Comparison of ENCODE assay signal across 8 cellular contexts in genomic region chr16:67246945-67247697, GRCh38. TPM values are rescaled to one million over a fixed set of nuclear protein-coding genes. Genes with fewer than 3 reads are reported as not detected.
DNase-seq lines count a peak whose midpoint lies in the region; ATAC-seq and FAIRE-seq lines count a peak whose summit lies in the region.

Gene FHOD1 (minus strand): TSS chr16:67247481. CDS start chr16:67247410, 71 bp downstream.

- peaks cover 44% of the 10 kb centered on the region for H3K4me1 Mint-ChIP-seq in T-helper 2 cell treated with Interferon-gamma antibody and Interleukin-4, amounts not matched to agents 5 μg/mL and 100 μg/mL, for 36 hours (ENCODE audit: low read depth)

- no peaks in the 10 kb centered on the region for H3K9me3 Mint-ChIP-seq in T-helper 2 cell treated with Interferon-gamma antibody and Interleukin-4, amounts not matched to agents 5 μg/mL and 100 μg/mL, for 36 hours

- H3K4me3 Mint-ChIP-seq in T-helper 2 cell treated with Interferon-gamma antibody and Interleukin-4, amounts not matched to agents 5 μg/mL and 100 μg/mL, for 36 hours = peak within 1 kb of the TSS; percentile 82

- FAIRE-seq in GM18507 (lab: Jason Lieb, UNC) = peak; percentile 96
- FAIRE-seq in urothelium cell line (lab: Jason Lieb, UNC) = no peak

- peaks cover 16% of the 10 kb centered on the region for H3K27me3 Mint-ChIP-seq in T-helper 2 cell treated with Interferon-gamma antibody and Interleukin-4, amounts not matched to agents 5 μg/mL and 100 μg/mL, for 36 hours (ENCODE audit: low read depth)

- intact Hi-C loops in left ventricle myocardium superior (cut with micrococcal nuclease) = no loop called here

- ATAC-seq in HG02973 (IDR thresholded peaks at IDR 0.05; ENCODE audit: unreplicated experiment) (peak; percentile 44), left ventricle myocardium superior (peak; percentile 80)

- peak; percentile 93 for DNase-seq in GM18507 (ENCODE audit: extremely low spot score, insufficient read length, low read depth)
- peak; percentile 66 for DNase-seq in NCI-H2029 (lab: John Stamatoyannopoulos, UW)
- peak; percentile 99 for DNase-seq in T-helper 2 cell treated with Interferon-gamma antibody and Interleukin-4, amounts not matched to agents 5 μg/mL and 100 μg/mL, for 36 hours (ENCODE audit: low spot score)
- DNase-seq in anterior cingulate cortex (lab: John Stamatoyannopoulos, UW) = peak; percentile 40 to 97 (median 88)
- DNase-seq in left ventricle myocardium superior = peak; percentile 99
- peak; percentile 84 for DNase-seq in pulmonary artery endothelial cell (ENCODE audit: low read depth, low spot score)
- DNase-seq in urothelium cell line (ENCODE audit: low spot score) = peak; percentile 97

- H3K27ac Mint-ChIP-seq in T-helper 2 cell treated with Interferon-gamma antibody and Interleukin-4, amounts not matched to agents 5 μg/mL and 100 μg/mL, for 36 hours = peak within 1 kb of the TSS; percentile 80

- peaks cover 2% of the 10 kb centered on the region for H3K36me3 Mint-ChIP-seq in T-helper 2 cell treated with Interferon-gamma antibody and Interleukin-4, amounts not matched to agents 5 μg/mL and 100 μg/mL, for 36 hours (ENCODE audit: low read depth)

RNA-seq across cellular contexts. Expression of gene FHOD1, which starts in this region (rescaled TPM):
- total RNA-seq in left ventricle myocardium superior (14.5 TPM), pulmonary artery endothelial cell (22.1 and 27.0 TPM in 2 replicates)

Comparison
In these comparisons a context has a peak if more than half of its experiments do, and no peak if none do; other contexts are left out.
1. Peak in every context shown above with its lines: DNase-seq and ATAC-seq.